In the genomic region with DNA sequence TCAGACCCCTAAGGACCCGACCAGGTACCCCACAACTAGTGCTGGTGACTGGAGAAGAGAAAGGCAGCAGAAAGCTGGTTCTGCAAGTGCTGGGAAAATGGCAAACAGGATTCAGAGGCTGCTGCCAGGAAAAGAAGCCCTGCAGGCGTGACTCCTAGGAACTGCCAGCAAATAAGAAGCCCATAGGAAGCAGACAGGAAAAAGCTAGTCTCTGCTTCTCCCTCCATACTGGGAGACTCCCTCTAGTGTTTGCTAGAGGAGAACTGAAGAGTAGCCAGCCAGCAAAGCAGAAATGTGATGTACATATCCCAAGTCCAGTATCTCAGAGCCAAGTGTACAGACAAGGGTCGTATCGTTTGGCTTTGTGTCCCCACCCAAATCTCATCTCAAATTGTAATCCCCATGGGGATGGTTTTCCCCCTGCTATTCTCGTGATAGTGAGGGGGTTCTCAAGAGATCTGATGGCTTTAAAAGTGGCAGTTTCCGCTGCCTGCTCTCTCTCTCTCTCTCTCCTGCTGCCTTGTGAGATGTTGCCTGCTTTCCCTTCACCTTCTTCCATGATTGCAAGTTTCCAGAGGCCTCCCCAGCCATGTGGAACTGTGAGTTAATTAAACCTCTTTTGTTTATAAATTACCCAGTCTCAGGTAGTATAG, we compare ENCODE assay signal across 9 cellular contexts. TPM values are rescaled to one million over a fixed set of nuclear protein-coding genes. Genes with fewer than 3 reads are reported as not detected.
DNase-seq lines count a peak whose midpoint lies in the region; ATAC-seq and TF ChIP-seq lines count a peak whose summit lies in the region.
"Had no signal": no experiment of that assay in that cellular context is flagged by ENCODE, and none has a peak within 500 bp of the region (broad histone marks: within the 10 kb centered on the region; RNA-seq: fewer than 3 reads in every experiment).

No MANE protein-coding gene starts in this region.

- intact Hi-C loops in Caco-2 (cut with micrococcal nuclease; ENCODE audit: unreplicated experiment) (loop anchor here (1.0 kb wide), 1 partner anchor 85 kb away; no protein-coding TSS in a partner anchor), MCF 10A (cut with micrococcal nuclease) (loop anchor here (5.0 to 10.0 kb wide), 2 partner anchors 39 to 82 kb away; partner anchors contain the start of gene TUSC1), aorta (cut with DNase I) (no loop called here)

- BruUV-seq in Caco-2 (replicated peaks; lab: Mats Ljungman, UMichigan) (no TSS peak), MCF 10A (replicated peaks; lab: Mats Ljungman, UMichigan) (no TSS peak)

- peak; percentile 67 for ATAC-seq in aorta (ENCODE audit: low FRiP score)

- peak; percentile 25 to 35 for DNase-seq in Caco-2
- peak; percentile 16 for DNase-seq in MV-4-11 (lab: John Stamatoyannopoulos, UW)
- DNase-seq in MCF 10A (ENCODE audit: unreplicated experiment): peak; percentile 80
- peak; percentile 90 for DNase-seq in islet precursor cell
- DNase-seq in aorta: peak in 1 of 2 donors; percentile 33
- DNase-seq in effector CD8-positive, alpha-beta T cell (lab: John Stamatoyannopoulos, UW): no peak
- DNase-seq in germinal center (ENCODE audit: low spot score): no peak
- DNase-seq in stimulated activated CD8-positive, alpha-beta memory T cell treated with anti-CD3 and anti-CD28 coated beads, Interleukin-4, amount 100 ng/mL, for 48 hours: no peak

- H3K27ac Mint-ChIP-seq in Caco-2 (ENCODE audit: unreplicated experiment) (no peak overlapping the region), MCF 10A (ENCODE audit: low read depth, unreplicated experiment) (no peak overlapping the region)
- H3K27ac Mint-ChIP-seq: activated naive CD4-positive, alpha-beta T cell treated with anti-CD3 and anti-CD28 coated beads, Interleukin-2, amount 50 U/mL, for 24 hours had no signal

- H3K9me3 ChIP-seq in Caco-2 (no peaks in the 10 kb centered on the region), aorta (ENCODE audit: control insufficient read depth, low read length) (no peaks in the 10 kb centered on the region)

- H3K36me3 ChIP-seq in Caco-2 (ENCODE audit: control insufficient read depth, insufficient read depth, low read length) (no peaks in the 10 kb centered on the region), aorta (ENCODE audit: control insufficient read depth in 1 of 2, insufficient read depth in 2 of 2, low read length in 1 of 2) (no peaks in the 10 kb centered on the region)

- POLR2A ChIA-PET in Caco-2 (lab: Charles Lee) (interaction anchor here (0.9 kb wide), 1 partner anchor 62 kb away, joined by 3 read pairs; no protein-coding TSS in a partner anchor), MCF 10A (lab: Yijun Ruan, JAX) (interaction anchor here (0.6 to 1.0 kb wide), 2 partner anchors 39 to 380 kb away, joined by 4 to 5 read pairs; no protein-coding TSS in a partner anchor)

- WGBS in aorta, 2 donors: 45% methylated on average over 6 of the region's 6 CpGs

- H3K9me3 Mint-ChIP-seq in Caco-2 (ENCODE audit: unreplicated experiment) (no peaks in the 10 kb centered on the region), MCF 10A (ENCODE audit: unreplicated experiment) (no peaks in the 10 kb centered on the region)

- CTCF ChIA-PET in Caco-2 (lab: Charles Lee) (no interaction called here), MCF 10A (lab: Yijun Ruan, JAX) (interaction anchor here (0.6 to 2.6 kb wide), 19 partner anchors 9 to 955 kb away, joined by 3 to 13 read pairs (median 4); no protein-coding TSS in a partner anchor)

- H3K4me3 Mint-ChIP-seq in Caco-2 (ENCODE audit: unreplicated experiment): no peak overlapping the region
- no peak overlapping the region for H3K4me3 Mint-ChIP-seq in MCF 10A (ENCODE audit: unreplicated experiment)
- H3K4me3 Mint-ChIP-seq: activated naive CD4-positive, alpha-beta T cell treated with anti-CD3 and anti-CD28 coated beads, Interleukin-2, amount 50 U/mL, for 24 hours had no signal

- TF ChIP-seq CTCF in Caco-2 (IDR thresholded peaks at IDR 0.05; ENCODE audit: insufficient read depth in 1 of 2, low read depth in 1 of 2, low read length in 1 of 2, severe bottlenecking in 1 of 2, unreplicated experiment in 1 of 2) (peak in 1 of 2 experiments; percentile 39), MCF 10A (IDR thresholded peaks at IDR 0.05; ENCODE audit: unreplicated experiment) (peak; percentile 29)

- H3K27ac ChIP-seq in aorta (ENCODE audit: low read depth in 1 of 2, low read length in 2 of 2): no peak overlapping the region

- H3K27me3 Mint-ChIP-seq in Caco-2 (ENCODE audit: insufficient read depth, unreplicated experiment) (no peaks in the 10 kb centered on the region), MCF 10A (ENCODE audit: insufficient read depth, unreplicated experiment) (peaks cover 40% of the 10 kb centered on the region)
- H3K27me3 Mint-ChIP-seq: activated naive CD4-positive, alpha-beta T cell treated with anti-CD3 and anti-CD28 coated beads, Interleukin-2, amount 50 U/mL, for 24 hours had no signal

- H3K4me1 Mint-ChIP-seq in Caco-2 (ENCODE audit: low read depth, unreplicated experiment) (no peaks in the 10 kb centered on the region), MCF 10A (ENCODE audit: insufficient read depth, unreplicated experiment) (no peaks in the 10 kb centered on the region)
- H3K4me1 Mint-ChIP-seq: activated naive CD4-positive, alpha-beta T cell treated with anti-CD3 and anti-CD28 coated beads, Interleukin-2, amount 50 U/mL, for 24 hours had no signal

- no peaks in the 10 kb centered on the region for H3K36me3 Mint-ChIP-seq in Caco-2 (ENCODE audit: insufficient read depth, unreplicated experiment)
- H3K36me3 Mint-ChIP-seq in MCF 10A (ENCODE audit: insufficient read depth, unreplicated experiment): no peaks in the 10 kb centered on the region
- H3K36me3 Mint-ChIP-seq: activated naive CD4-positive, alpha-beta T cell treated with anti-CD3 and anti-CD28 coated beads, Interleukin-2, amount 50 U/mL, for 24 hours had no signal

- H3K4me1 ChIP-seq in Caco-2 (no peaks in the 10 kb centered on the region), aorta (ENCODE audit: control insufficient read depth in 1 of 2, insufficient read depth in 2 of 2, low read length in 2 of 2) (no peaks in the 10 kb centered on the region)

- H3K27me3 ChIP-seq in Caco-2 (replicated peaks; ENCODE audit: control insufficient read depth, insufficient read depth, low read length) (no peaks in the 10 kb centered on the region), aorta (ENCODE audit: control insufficient read depth in 1 of 2, insufficient read depth in 2 of 2, low read length in 1 of 2) (no peaks in the 10 kb centered on the region)

- H3K4me3 ChIP-seq in Caco-2 (ENCODE audit: low read depth, low read length): no peak overlapping the region
- H3K4me3 ChIP-seq in aorta (ENCODE audit: low read length in 2 of 2): no peak overlapping the region

RNA-seq across cellular contexts. Expression of gene TUSC1, which starts 38.1 kb away (rescaled TPM):
- total RNA-seq in Caco-2 (2022) (2.4 and 3.2 TPM in 2 replicates), MCF 10A (2022) (10.3 and 12.4 TPM in 2 replicates), aorta (10 to 100 TPM; 12.6 to 22.1 TPM)
- polyA plus RNA-seq in aorta: 10 to 100 TPM in 1 of 2 donors, 1 to 10 TPM in 1; 9.0 to 22.4 TPM

Comparison
In these comparisons a context has a peak if more than half of its experiments do, and no peak if none do; other contexts are left out.
1. DNase-seq: peak in Caco-2 (2 of 2), MV-4-11 (single experiment), MCF 10A (single experiment) and islet precursor cell (single experiment); none in effector CD8-positive, alpha-beta T cell (single experiment), germinal center (single experiment) and stimulated activated CD8-positive, alpha-beta memory T cell treated with anti-CD3 and anti-CD28 coated beads, Interleukin-4, amount 100 ng/mL, for 48 hours (single experiment).
2. intact Hi-C loops: an anchor here in Caco-2 (1.0 kb wide) and MCF 10A (5.0 to 10.0 kb wide); none called in aorta.